8 cellular contexts compared by ENCODE assay signal in the genomic region with DNA sequence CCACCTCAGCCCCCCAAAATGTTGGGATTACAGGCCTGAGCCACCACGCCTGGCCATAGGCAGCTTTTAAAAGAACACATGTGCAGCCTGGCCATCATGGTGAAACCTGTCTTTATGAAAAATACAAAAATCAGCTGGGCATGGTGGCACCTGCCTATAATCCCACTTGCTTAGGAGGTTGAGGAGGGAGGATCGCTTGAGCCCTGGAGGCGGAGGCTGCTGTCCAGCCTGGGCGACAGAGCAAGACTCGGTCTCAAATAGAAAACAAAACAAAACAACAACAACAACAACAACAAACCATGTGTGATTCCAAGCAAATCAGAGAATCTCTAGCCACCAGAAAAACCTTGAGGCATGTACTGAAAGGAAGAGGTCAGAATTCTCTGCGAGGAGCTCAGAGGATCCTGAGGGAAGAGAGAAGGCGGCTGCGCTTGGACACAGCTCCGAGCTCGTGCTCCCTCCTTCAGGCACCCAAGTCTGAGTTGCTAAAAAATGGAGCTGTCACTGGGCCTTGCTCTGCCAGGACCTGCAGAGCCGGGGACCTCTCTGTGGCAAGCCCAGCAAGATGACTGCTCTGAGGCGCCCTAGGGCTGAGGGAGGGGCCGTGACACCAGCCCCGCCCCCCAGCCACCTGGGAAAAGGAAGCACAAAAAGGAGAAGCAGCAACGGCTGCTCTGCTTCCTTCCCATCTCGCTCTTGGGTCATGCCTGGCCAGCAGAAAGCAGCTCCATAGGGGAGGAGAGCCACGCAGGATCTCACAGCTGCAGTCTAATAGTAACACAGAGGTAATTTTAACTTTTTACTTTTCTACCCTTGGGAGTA. TPM values are rescaled to one million over a fixed set of nuclear protein-coding genes. Genes with fewer than 3 reads are reported as not detected.
A peak's percentile ranks its signal among the peaks of the same experiment; 100 is the strongest.
DNase-seq lines count a peak whose midpoint lies in the region; ATAC-seq and TF ChIP-seq lines count a peak whose summit lies in the region.

TSS of gene ARL11 (plus strand) at position 677 of the 822 bp plus-strand sequence. CDS start 1,941 bp downstream, outside the sequence.

- H3K9me2 ChIP-seq in HCT116 (ENCODE audit: insufficient read depth): no peaks in the 10 kb centered on the region

- BruUV-seq in HCT116 (replicated peaks; lab: Mats Ljungman, UMichigan): no TSS peak

- RAD21 ChIA-PET in HCT116 (lab: Charles Lee; ENCODE audit: low non-redundant PET in 1 of 2, low total read pairs in 2 of 2, uncharacterized antibody in 2 of 2, unreplicated experiment in 2 of 2): no interaction called here

- H3K9ac ChIP-seq in HCT116 (ENCODE audit: low read length): no peak within 1 kb of the TSS

- H3K4me3 ChIP-seq in GM12875 (ENCODE audit: low read depth, low read length) (peak within 1 kb of the TSS; percentile 66), HCT116 (replicated peaks in 1 of 2; ENCODE audit: low read depth in 1 of 2, low read length in 2 of 2) (no peak within 1 kb of the TSS)

- TF ChIP-seq CTCF in GM12875 (IDR thresholded peaks at IDR 0.05; ENCODE audit: borderline replicate concordance, insufficient read depth, low read depth, low read length): no peak
- no peak for TF ChIP-seq CTCF in HCT116 (IDR thresholded peaks at IDR 0.05 in 2 of 3, conservative IDR thresholded peaks at IDR 0.05 in 1 of 3; ENCODE audit: borderline replicate concordance in 1 of 3, insufficient read depth in 1 of 3, low read depth in 2 of 3, low read length in 2 of 3)

- no peak within 1 kb of the TSS for H3K27ac ChIP-seq in HCT116 (ENCODE audit: low read depth, low read length)

- no peaks in the 10 kb centered on the region for H3K27me3 ChIP-seq in HCT116 (ENCODE audit: insufficient read depth, low read length)

- H3K4me1 ChIP-seq in HCT116 (ENCODE audit: control insufficient read depth in 1 of 2, insufficient read depth in 2 of 2, low read length in 2 of 2): peaks cover 0 to 12% of the 10 kb centered on the region in 2 experiments; a peak in 1 of 4 replicates

- TF ChIP-seq RAD21 in HCT116 (IDR thresholded peaks at IDR 0.05; ENCODE audit: low read depth): no peak

- no peak within 1 kb of the TSS for H2AFZ ChIP-seq in HCT116 (ENCODE audit: low read depth, low read length, poor library complexity, severe bottlenecking)

- POLR2A ChIA-PET in HCT116 (lab: Charles Lee): no interaction called here

- no peaks in the 10 kb centered on the region for H3K79me2 ChIP-seq in HCT116 (ENCODE audit: insufficient read depth, low read length)

- H4K20me1 ChIP-seq in HCT116 (ENCODE audit: insufficient read depth): no peaks in the 10 kb centered on the region

- 0 out of 2 replicates have a peak, but pooled peaks have one; percentile 20 for ATAC-seq in HCT116
- peak; percentile 45 for ATAC-seq in left ventricle myocardium superior

- no peak for TF ChIP-seq POLR2A in HCT116 (IDR thresholded peaks at IDR 0.05; ENCODE audit: borderline replicate concordance, extremely low read depth, insufficient read depth, insufficient read length)

- H3K4me2 ChIP-seq in HCT116 (ENCODE audit: low read length): no peak within 1 kb of the TSS

- CTCF ChIA-PET in HCT116 (lab: Charles Lee): no interaction called here

- H3K9me3 ChIP-seq in HCT116 (ENCODE audit: control insufficient read depth in 1 of 2, insufficient read depth in 1 of 2, low read depth in 1 of 2, low read length in 2 of 2): no peaks in the 10 kb centered on the region

- intact Hi-C loops in HCT116 (cut with micrococcal nuclease) (no loop called here), left ventricle myocardium superior (cut with micrococcal nuclease) (no loop called here)

- DNase-seq in HCT116 (ENCODE audit: low read depth, low spot score) (no peak), NCI-H146 (lab: John Stamatoyannopoulos, UW) (peak; percentile 84), activated T-cell treated with anti-CD3 and anti-CD28 coated beads for 4 hours (peak; percentile 28), left ventricle myocardium superior (peak; percentile 73), SW480 (ENCODE audit: low spot score) (no peak), NCI-H2196 (lab: John Stamatoyannopoulos, UW; ENCODE audit: unreplicated experiment) (no peak)
- peak; percentile 31 to 48 for DNase-seq in stimulated activated CD4-positive, alpha-beta T cell treated with anti-CD3 and anti-CD28 coated beads, Interleukin-15, amount 100 ng/mL, for 48 hours (ENCODE audit: low read depth in 2 of 2)

- H3K36me3 ChIP-seq in HCT116 (ENCODE audit: control insufficient read depth in 1 of 2, insufficient read depth in 2 of 2, low read length in 2 of 2): no peaks in the 10 kb centered on the region

TF ChIP-seq in HCT116, 20 proteins besides CTCF, POLR2A, EP300 and RAD21:
- TF ChIP-seq FOSL1 (IDR thresholded peaks at IDR 0.05; ENCODE audit: low read depth): no peak

RNA-seq across cellular contexts. Expression of gene ARL11, which starts in this region (rescaled TPM):
- total RNA-seq in HCT116 (2021; ENCODE audit: unreplicated experiment) (not detected), left ventricle myocardium superior (0.22 TPM)
- not detected in 2 replicates for polyA plus RNA-seq in HCT116 (2012)

Comparison
In these comparisons a context has a peak if more than half of its experiments do, and no peak if none do; other contexts are left out.
1. Peak in ATAC-seq in HCT116; RNA of the gene not detected or under 1 TPM.
2. Peak in DNase-seq and ATAC-seq in left ventricle myocardium superior; RNA of the gene not detected or under 1 TPM.
3. DNase-seq: peak in NCI-H146 (single experiment), activated T-cell treated with anti-CD3 and anti-CD28 coated beads for 4 hours (single experiment) and stimulated activated CD4-positive, alpha-beta T cell treated with anti-CD3 and anti-CD28 coated beads, Interleukin-15, amount 100 ng/mL, for 48 hours (2 of 2); none in HCT116 (single experiment), SW480 (single experiment) and NCI-H2196 (single experiment).